15 cellular contexts compared by ENCODE assay signal in the genomic region with DNA sequence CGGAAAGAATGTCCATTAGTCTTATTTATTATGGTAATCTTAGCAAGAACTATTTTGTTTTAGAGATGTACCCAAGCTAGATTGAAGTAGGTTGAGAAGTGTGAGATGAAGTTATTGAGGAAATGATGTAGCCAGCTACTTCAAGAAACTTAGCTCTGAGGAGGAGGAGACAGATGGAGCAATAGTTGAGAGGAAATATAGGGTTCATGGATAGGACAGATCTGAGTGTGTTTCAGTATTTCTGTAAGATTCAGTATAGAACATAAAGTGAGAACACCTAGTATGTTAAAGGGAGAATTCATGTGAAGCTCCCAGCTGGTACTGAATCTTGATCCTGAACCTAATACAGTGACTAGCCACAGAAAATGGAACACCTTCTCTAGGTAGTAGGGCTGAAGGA.
"Had no signal": no experiment of that assay in that cellular context is flagged by ENCODE, and none has a peak within 500 bp of the region (broad histone marks: within the 10 kb centered on the region; RNA-seq: fewer than 3 reads in every experiment).

No MANE protein-coding gene starts in this region.

- ATAC-seq: right lobe of liver; stimulated activated naive CD8-positive, alpha-beta T cell treated with anti-CD3 and anti-CD28 coated beads, Interleukin-15, Interleukin-2, amounts not matched to agents 100 U/mL and 50 U/mL, for 24 hours; WTC11 had no signal

- H3K9me3 Mint-ChIP-seq: activated CD4-positive, alpha-beta T cell treated with anti-CD3 and anti-CD28 coated beads, Interleukin-2, amount 10 ng/mL, durations not matched to agents 24 days and 14 days; activated naive CD4-positive, alpha-beta T cell treated with anti-CD3 and anti-CD28 coated beads, Interleukin-2, amount 50 U/mL, for 24 hours; brain; natural killer cell treated with Interleukin-12 subunit alpha and Interleukin-12 subunit beta and Interleukin-15 and Interleukin-18, amount 100 ng/mL, for 72 hours; WTC11 had no signal

- H3K36me3 ChIP-seq: prostate gland had no signal

- H3K4me3 Mint-ChIP-seq: activated CD4-positive, alpha-beta T cell treated with anti-CD3 and anti-CD28 coated beads, Interleukin-2, amount 10 ng/mL, durations not matched to agents 24 days and 14 days; activated naive CD4-positive, alpha-beta T cell treated with anti-CD3 and anti-CD28 coated beads, Interleukin-2, amount 50 U/mL, for 24 hours; brain; natural killer cell treated with Interleukin-12 subunit alpha and Interleukin-12 subunit beta and Interleukin-15 and Interleukin-18, amount 100 ng/mL, for 72 hours; WTC11 had no signal

- H3K4me3 ChIP-seq: heart left ventricle, prostate gland, right lobe of liver, suprapubic skin had no signal

- H3K27me3 ChIP-seq: heart left ventricle, right lobe of liver, suprapubic skin had no signal

- H3K4me1 ChIP-seq: prostate gland, right lobe of liver, suprapubic skin had no signal

- H3K9me3 ChIP-seq: heart left ventricle, prostate gland, right lobe of liver, suprapubic skin had no signal

- H3K27ac Mint-ChIP-seq: activated CD4-positive, alpha-beta T cell treated with anti-CD3 and anti-CD28 coated beads, Interleukin-2, amount 10 ng/mL, durations not matched to agents 24 days and 14 days; brain; natural killer cell treated with Interleukin-12 subunit alpha and Interleukin-12 subunit beta and Interleukin-15 and Interleukin-18, amount 100 ng/mL, for 72 hours; WTC11 had no signal

- H3K27ac ChIP-seq: prostate gland, right lobe of liver had no signal

- DNase-seq: activated CD4-positive, alpha-beta T cell treated with anti-CD3 and anti-CD28 coated beads, Interleukin-2, amount 10 ng/mL, durations not matched to agents 24 days and 14 days; activated effector memory CD4-positive, alpha-beta T cell treated with Interleukin-2 at 50 U/mL for 16 hours; activated T-cell treated with anti-CD3 and anti-CD28 coated beads, Interleukin-2, amount 50 U/mL, for 1 hour; amniotic stem cell; right lobe of liver; stimulated activated CD4-positive, alpha-beta T cell treated with anti-CD3 and anti-CD28 coated beads, Interleukin-12 subunit alpha, Interleukin-12 subunit beta, amount 100 ng/mL, for 4 hours; stimulated activated naive CD8-positive, alpha-beta T cell treated with anti-CD3 and anti-CD28 coated beads, Interleukin-15, Interleukin-2, amounts not matched to agents 100 U/mL and 50 U/mL, for 24 hours; T-helper 1 cell had no signal

- H3K4me1 Mint-ChIP-seq: brain had no signal

- H3K27me3 Mint-ChIP-seq: activated CD4-positive, alpha-beta T cell treated with anti-CD3 and anti-CD28 coated beads, Interleukin-2, amount 10 ng/mL, durations not matched to agents 24 days and 14 days; activated naive CD4-positive, alpha-beta T cell treated with anti-CD3 and anti-CD28 coated beads, Interleukin-2, amount 50 U/mL, for 24 hours; brain; natural killer cell treated with Interleukin-12 subunit alpha and Interleukin-12 subunit beta and Interleukin-15 and Interleukin-18, amount 100 ng/mL, for 72 hours had no signal
